In the genomic region with DNA sequence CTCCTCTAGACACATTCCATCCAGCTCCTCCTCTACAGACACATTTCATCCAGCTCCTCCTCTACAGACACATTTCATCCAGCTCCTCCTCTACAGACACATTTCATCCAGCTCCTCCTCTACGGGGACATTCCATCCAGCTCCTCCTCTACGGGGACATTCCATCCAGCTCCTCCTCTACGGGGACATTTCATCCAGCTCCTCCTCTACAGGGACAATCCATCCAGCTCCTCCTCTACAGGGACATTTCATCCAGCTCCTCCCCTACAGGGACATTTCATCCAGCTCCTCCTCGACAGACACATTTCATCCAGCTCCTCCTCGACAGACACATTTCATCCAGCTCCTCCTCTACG, we compare ENCODE assay signal across 1 cellular context.
TF ChIP-seq lines count a peak whose summit lies in the region.

No MANE protein-coding gene starts in this region.

TF ChIP-seq in K562, 482 proteins besides CTCF, POLR2A, EP300 and RAD21:
- TF ChIP-seq, protein P1, sequence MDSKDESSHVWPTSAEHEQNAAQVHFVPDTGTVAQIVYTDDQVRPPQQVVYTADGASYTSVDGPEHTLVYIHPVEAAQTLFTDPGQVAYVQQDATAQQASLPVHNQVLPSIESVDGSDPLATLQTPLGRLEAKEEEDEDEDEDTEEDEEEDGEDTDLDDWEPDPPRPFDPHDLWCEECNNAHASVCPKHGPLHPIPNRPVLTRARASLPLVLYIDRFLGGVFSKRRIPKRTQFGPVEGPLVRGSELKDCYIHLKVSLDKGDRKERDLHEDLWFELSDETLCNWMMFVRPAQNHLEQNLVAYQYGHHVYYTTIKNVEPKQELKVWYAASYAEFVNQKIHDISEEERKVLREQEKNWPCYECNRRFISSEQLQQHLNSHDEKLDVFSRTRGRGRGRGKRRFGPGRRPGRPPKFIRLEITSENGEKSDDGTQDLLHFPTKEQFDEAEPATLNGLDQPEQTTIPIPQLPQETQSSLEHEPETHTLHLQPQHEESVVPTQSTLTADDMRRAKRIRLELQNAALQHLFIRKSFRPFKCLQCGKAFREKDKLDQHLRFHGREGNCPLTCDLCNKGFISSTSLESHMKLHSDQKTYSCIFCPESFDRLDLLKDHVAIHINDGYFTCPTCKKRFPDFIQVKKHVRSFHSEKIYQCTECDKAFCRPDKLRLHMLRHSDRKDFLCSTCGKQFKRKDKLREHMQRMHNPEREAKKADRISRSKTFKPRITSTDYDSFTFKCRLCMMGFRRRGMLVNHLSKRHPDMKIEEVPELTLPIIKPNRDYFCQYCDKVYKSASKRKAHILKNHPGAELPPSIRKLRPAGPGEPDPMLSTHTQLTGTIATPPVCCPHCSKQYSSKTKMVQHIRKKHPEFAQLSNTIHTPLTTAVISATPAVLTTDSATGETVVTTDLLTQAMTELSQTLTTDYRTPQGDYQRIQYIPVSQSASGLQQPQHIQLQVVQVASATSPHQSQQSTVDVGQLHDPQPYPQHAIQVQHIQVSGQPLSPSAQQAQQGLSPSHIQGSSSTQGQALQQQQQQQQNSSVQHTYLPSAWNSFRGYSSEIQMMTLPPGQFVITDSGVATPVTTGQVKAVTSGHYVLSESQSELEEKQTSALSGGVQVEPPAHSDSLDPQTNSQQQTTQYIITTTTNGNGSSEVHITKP (IDR thresholded peaks at IDR 0.05; ENCODE audit: partially characterized antibody), result peak; percentile 21
